31 cellular contexts compared by ENCODE assay signal in the genomic region with DNA sequence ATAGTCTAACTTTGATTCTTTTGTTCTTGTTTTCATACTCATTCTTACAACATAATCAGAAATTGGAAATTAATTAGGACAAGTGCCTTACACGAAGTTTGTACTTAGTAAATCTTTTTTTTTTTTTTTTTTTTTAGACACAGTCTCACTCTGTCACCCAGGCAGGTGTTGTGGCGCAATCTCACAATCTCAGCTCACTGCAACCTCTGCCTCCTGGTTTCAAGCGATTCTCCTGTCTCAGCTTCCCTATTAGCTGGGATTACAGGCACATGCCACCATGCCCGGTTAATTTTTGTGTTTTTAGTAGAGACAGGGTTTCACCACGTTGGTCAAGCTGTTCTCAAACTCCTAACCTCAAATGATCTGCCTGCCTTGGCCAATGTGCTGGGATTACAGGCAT.
"Had no signal": no experiment of that assay in that cellular context is flagged by ENCODE, and none has a peak within 500 bp of the region (broad histone marks: within the 10 kb centered on the region; RNA-seq: fewer than 3 reads in every experiment).

No MANE protein-coding gene starts in this region.

- H3K9me3 ChIP-seq: ascending aorta, colonic mucosa, esophagus muscularis mucosa, gastroesophageal sphincter, heart right ventricle had no signal

- H3K27ac Mint-ChIP-seq: activated B cell treated with CpG ODN at 0.5 μM for 24 hours; activated CD8-positive, alpha-beta memory T cell treated with anti-CD3 and anti-CD28 coated beads, Interleukin-2, amount 10 ng/mL, durations not matched to agents 7 days and 5 days; activated CD8-positive, alpha-beta T cell treated with anti-CD3 and anti-CD28 coated beads for 36 hours; activated naive CD4-positive, alpha-beta T cell treated with anti-CD3 and anti-CD28 coated beads, Interleukin-2, amount 10 ng/mL, durations not matched to agents 7 days and 5 days; activated naive CD8-positive, alpha-beta T cell treated with anti-CD3 and anti-CD28 coated beads, Interleukin-2, amount 10 ng/mL, durations not matched to agents 7 days and 5 days; activated T-cell treated with anti-CD3 and anti-CD28 coated beads, Interleukin-2, amount 50 U/mL, for 72 hours; brain; T-helper 2 cell treated with Interferon-gamma antibody and Interleukin-4, amounts not matched to agents 5 μg/mL and 100 μg/mL, for 36 hours had no signal

- H3K9me3 Mint-ChIP-seq: activated CD8-positive, alpha-beta T cell treated with anti-CD3 and anti-CD28 coated beads for 36 hours; activated naive CD4-positive, alpha-beta T cell treated with anti-CD3 and anti-CD28 coated beads, Interleukin-2, amount 10 ng/mL, durations not matched to agents 7 days and 5 days; activated naive CD4-positive, alpha-beta T cell treated with anti-CD3 and anti-CD28 coated beads, Interleukin-2, amount 50 U/mL, for 72 hours; activated naive CD8-positive, alpha-beta T cell treated with anti-CD3 and anti-CD28 coated beads, Interleukin-2, amount 10 ng/mL, durations not matched to agents 7 days and 5 days; activated T-cell treated with anti-CD3 and anti-CD28 coated beads, Interleukin-2, amount 50 U/mL, for 72 hours; T-helper 2 cell treated with Interferon-gamma antibody and Interleukin-4, amounts not matched to agents 5 μg/mL and 100 μg/mL, for 36 hours had no signal

- H3K27me3 Mint-ChIP-seq: activated B cell treated with CpG ODN at 0.5 μM for 24 hours; activated CD8-positive, alpha-beta memory T cell treated with anti-CD3 and anti-CD28 coated beads, Interleukin-2, amount 10 ng/mL, durations not matched to agents 7 days and 5 days; activated CD8-positive, alpha-beta T cell treated with anti-CD3 and anti-CD28 coated beads for 36 hours; activated naive CD4-positive, alpha-beta T cell treated with anti-CD3 and anti-CD28 coated beads, Interleukin-2, amount 10 ng/mL, durations not matched to agents 7 days and 5 days; activated naive CD8-positive, alpha-beta T cell treated with anti-CD3 and anti-CD28 coated beads, Interleukin-2, amount 10 ng/mL, durations not matched to agents 7 days and 5 days; brain; T-helper 17 cell had no signal

- DNase-seq: activated B cell treated with CpG ODN at 0.5 μM for 24 hours; activated CD4-positive, alpha-beta T cell treated with anti-CD3 and anti-CD28 coated beads for 48 hours; activated CD4-positive, alpha-beta T cell treated with anti-CD3 and anti-CD28 coated beads, Interleukin-2, amount 50 U/mL, for 1 hour; activated CD4-positive, alpha-beta T cell treated with anti-CD3 and anti-CD28 coated beads, Interleukin-2, amount 50 U/mL, for 48 hours; activated CD8-positive, alpha-beta memory T cell treated with anti-CD3 and anti-CD28 coated beads, Interleukin-2, amount 10 ng/mL, durations not matched to agents 7 days and 5 days; activated CD8-positive, alpha-beta memory T cell treated with anti-CD3 and anti-CD28 coated beads, Interleukin-2, amount 50 U/mL, for 4 hours; activated CD8-positive, alpha-beta T cell treated with anti-CD3 and anti-CD28 coated beads for 36 hours; activated gamma-delta T cell; activated naive CD4-positive, alpha-beta T cell; activated naive CD4-positive, alpha-beta T cell treated with anti-CD3 and anti-CD28 coated beads, Interleukin-2, amount 10 ng/mL, durations not matched to agents 7 days and 5 days; activated T-cell treated with anti-CD3 and anti-CD28 coated beads, Interleukin-2, amount 50 U/mL, for 1 hour; activated T-cell treated with anti-CD3 and anti-CD28 coated beads, Interleukin-2, amount 50 U/mL, for 72 hours; central memory CD4-positive, alpha-beta T cell; cerebellar nuclear complex; colonic mucosa; effector CD8-positive, alpha-beta T cell; foreskin keratinocyte; heart right ventricle; T-helper 1 cell; T-helper 17 cell; T1000 had no signal

- H3K4me1 ChIP-seq: ascending aorta, breast epithelium, colonic mucosa, esophagus muscularis mucosa, foreskin keratinocyte, gastroesophageal sphincter, heart right ventricle had no signal

- H3K4me1 Mint-ChIP-seq: activated B cell treated with CpG ODN at 0.5 μM for 24 hours, brain had no signal

- H3K4me3 ChIP-seq: ascending aorta, breast epithelium, cardiac muscle cell, colonic mucosa, esophagus muscularis mucosa, gastroesophageal sphincter, heart right ventricle had no signal

- ATAC-seq: activated CD4-positive, CD25-positive, alpha-beta regulatory T cell treated with anti-CD3 and anti-CD28 coated beads, Interleukin-2, amount 50 U/mL, for 24 hours; activated CD8-positive, alpha-beta memory T cell treated with anti-CD3 and anti-CD28 coated beads, Interleukin-2, amount 10 ng/mL, durations not matched to agents 7 days and 5 days; activated CD8-positive, alpha-beta T cell treated with anti-CD3 and anti-CD28 coated beads for 36 hours; activated T-cell treated with anti-CD3 and anti-CD28 coated beads, Interleukin-2, amount 50 U/mL, for 72 hours; foreskin keratinocyte; gastroesophageal sphincter; heart right ventricle; T-helper 17 cell had no signal

- H3K27me3 ChIP-seq: ascending aorta, breast epithelium, cardiac muscle cell, colonic mucosa, esophagus muscularis mucosa, foreskin keratinocyte, gastroesophageal sphincter, heart right ventricle had no signal

- H3K27ac ChIP-seq: ascending aorta, breast epithelium, cardiac muscle cell, colonic mucosa, esophagus muscularis mucosa, foreskin keratinocyte, gastroesophageal sphincter, heart right ventricle had no signal

- H3K4me3 Mint-ChIP-seq: activated B cell treated with CpG ODN at 0.5 μM for 24 hours; activated CD8-positive, alpha-beta memory T cell treated with anti-CD3 and anti-CD28 coated beads, Interleukin-2, amount 10 ng/mL, durations not matched to agents 7 days and 5 days; activated CD8-positive, alpha-beta T cell treated with anti-CD3 and anti-CD28 coated beads for 36 hours; activated naive CD4-positive, alpha-beta T cell treated with anti-CD3 and anti-CD28 coated beads, Interleukin-2, amount 10 ng/mL, durations not matched to agents 7 days and 5 days; activated naive CD8-positive, alpha-beta T cell treated with anti-CD3 and anti-CD28 coated beads, Interleukin-2, amount 10 ng/mL, durations not matched to agents 7 days and 5 days; activated T-cell treated with anti-CD3 and anti-CD28 coated beads, Interleukin-2, amount 50 U/mL, for 72 hours; brain; T-helper 17 cell; T-helper 2 cell treated with Interferon-gamma antibody and Interleukin-4, amounts not matched to agents 5 μg/mL and 100 μg/mL, for 36 hours had no signal

- H3K36me3 ChIP-seq: ascending aorta, breast epithelium, cardiac muscle cell, colonic mucosa had no signal
